In genomic region chr17:30472238-30472890, GRCh38 we compare ENCODE assay signal across 1 cellular context.
TF ChIP-seq lines count a peak whose summit lies in the region.

No MANE protein-coding gene starts in this region.

TF ChIP-seq in H1, 55 proteins besides CTCF, POLR2A, EP300 and RAD21 (continued from another document):
- TF ChIP-seq CHD7 (IDR thresholded peaks at IDR 0.05; ENCODE audit: insufficient replicate concordance, low read length) = no peak
- no peak for TF ChIP-seq CREB1 (IDR thresholded peaks at IDR 0.05)
